Comparison of ENCODE assay signal across 23 cellular contexts in genomic region chr7:80207501-80207900, GRCh38.
A peak's percentile ranks its signal among the peaks of the same experiment; 100 is the strongest.
DNase-seq lines count a peak whose midpoint lies in the region; ATAC-seq lines count a peak whose summit lies in the region.
"Had no signal": no experiment of that assay in that cellular context is flagged by ENCODE, and none has a peak within 500 bp of the region (broad histone marks: within the 10 kb centered on the region; RNA-seq: fewer than 3 reads in every experiment).

No MANE protein-coding gene starts in this region.

- no peak for ATAC-seq in GM21381 (IDR thresholded peaks at IDR 0.05; ENCODE audit: unreplicated experiment)
- ATAC-seq: stimulated activated effector memory CD8-positive, alpha-beta T cell treated with anti-CD3 and anti-CD28 coated beads, Interleukin-12 subunit alpha, Interleukin-12 subunit beta, amount 100 ng/mL, for 72 hours had no signal

- no peaks in the 10 kb centered on the region for H3K9me2 ChIP-seq in GM23248 (ENCODE audit: insufficient read depth)

- 23 to 31% methylated on average over 2 of the region's 2 CpGs for WGBS in GM23248 (ENCODE audit: low coverage in 1 of 2, low lambda C conversion rate in 2 of 2, missing lambda C conversion rate in 2 of 2), 2 experiments

- no peak overlapping the region for H3K27ac ChIP-seq in GM23248
- H3K27ac ChIP-seq: breast epithelium, VCaP had no signal

- H3K36me3 ChIP-seq in GM23248 (ENCODE audit: low read depth): peaks cover 10% of the 10 kb centered on the region; the same call in 1 of the 2 replicates
- H3K36me3 ChIP-seq: breast epithelium had no signal

- in situ Hi-C loops in GM23248 (cut with MboI): no loop called here

- no peaks in the 10 kb centered on the region for H3K4me1 ChIP-seq in GM23248 (ENCODE audit: insufficient read depth)
- H3K4me1 ChIP-seq: breast epithelium had no signal

- no peak overlapping the region for H3K4me3 ChIP-seq in GM23248
- H3K4me3 ChIP-seq: breast epithelium, dorsolateral prefrontal cortex had no signal

- H3K79me2 ChIP-seq in GM23248 (ENCODE audit: insufficient read depth): no peaks in the 10 kb centered on the region

- H3F3A ChIP-seq in GM23248 (ENCODE audit: insufficient read depth): no peaks in the 10 kb centered on the region

- DNase-seq in GM23248 (peak; percentile 33), NOMO-1 treated with dmso at 0.1 percent for 144 hours (lab: John Stamatoyannopoulos, UW; ENCODE audit: unreplicated experiment) (peak; percentile 35), fibroblast of peridontal ligament (ENCODE audit: extremely low read depth) (peak; percentile 84), Ammon's horn (ENCODE audit: low spot score) (no peak), A172 (ENCODE audit: low spot score) (no peak), NCI-H748 treated with DMSO at 0.1 percent for 48 hours (lab: John Stamatoyannopoulos, UW) (no peak)
- DNase-seq: activated CD4-positive, alpha-beta T cell treated with anti-CD3 and anti-CD28 coated beads for 4 hours; activated CD8-positive, alpha-beta memory T cell treated with anti-CD3 and anti-CD28 coated beads for 24 hours; activated naive CD4-positive, alpha-beta T cell treated with anti-CD3 and anti-CD28 coated beads, Interleukin-2, amount 50 U/mL, for 16 hours; activated T-cell treated with anti-CD3 and anti-CD28 coated beads for 4 hours; CD4-positive, alpha-beta memory T cell; DND-41; dorsolateral prefrontal cortex; mammary epithelial cell; NCI-H1048; NCI-H1694 treated with DMSO at 0.1 percent for 48 hours; NCI-H524; NK-92 treated with Interleukin-12 subunit alpha and Interleukin-12 subunit beta, amount 100 ng/mL, for 24 hours; substantia nigra had no signal

- no peak overlapping the region for H3K9ac ChIP-seq in GM23248

- H3K9me3 ChIP-seq in GM23248 (ENCODE audit: low read depth): no peaks in the 10 kb centered on the region
- H3K9me3 ChIP-seq: breast epithelium had no signal

- H3K27me3 ChIP-seq in GM23248 (replicated peaks; ENCODE audit: insufficient read depth): no peaks in the 10 kb centered on the region
- H3K27me3 ChIP-seq: breast epithelium, dorsolateral prefrontal cortex had no signal

- no peak overlapping the region for H2AFZ ChIP-seq in GM23248

- H4K20me1 ChIP-seq in GM23248 (ENCODE audit: insufficient read depth): no peaks in the 10 kb centered on the region

- no peak overlapping the region for H3K4me2 ChIP-seq in GM23248 (ENCODE audit: unreplicated experiment)

Comparison
In these comparisons a context has a peak if more than half of its experiments do, and no peak if none do; other contexts are left out.
1. DNase-seq: peak in GM23248 (single experiment), NOMO-1 treated with dmso at 0.1 percent for 144 hours (single experiment) and fibroblast of peridontal ligament (single experiment); none in Ammon's horn (single experiment), A172 (single experiment) and NCI-H748 treated with DMSO at 0.1 percent for 48 hours (single experiment).